Comparison of ENCODE assay signal across 8 cellular contexts in the genomic region with DNA sequence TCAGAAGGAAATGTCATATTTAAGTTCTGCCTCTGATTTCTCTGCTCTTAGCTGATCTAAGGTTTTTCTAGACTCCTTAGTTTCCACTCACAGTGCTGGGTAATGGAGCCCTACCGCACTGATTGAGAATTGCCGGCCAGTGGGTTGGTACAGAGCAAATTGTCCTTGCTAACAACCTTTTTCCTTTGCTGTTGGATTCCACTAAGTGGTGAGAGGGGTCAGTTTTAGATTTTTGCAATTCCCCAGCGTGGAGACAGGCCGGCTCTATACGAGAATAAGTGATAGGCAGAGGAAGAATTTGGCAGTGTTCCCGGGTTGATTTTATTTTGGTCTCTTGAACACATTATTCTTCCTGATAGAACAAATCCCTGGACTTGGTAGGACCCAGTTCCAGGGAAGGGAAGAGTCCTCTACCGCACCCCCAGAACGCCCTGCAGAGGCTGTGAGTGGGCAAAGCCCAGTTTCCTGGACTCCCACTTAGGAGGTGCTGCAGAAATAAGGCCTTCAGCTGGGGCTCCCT. TPM values are rescaled to one million over a fixed set of nuclear protein-coding genes. Genes with fewer than 3 reads are reported as not detected.
DNase-seq lines count a peak whose midpoint lies in the region; ATAC-seq, FAIRE-seq and TF ChIP-seq lines count a peak whose summit lies in the region.

No MANE protein-coding gene starts in this region.

- H3K27me3 Mint-ChIP-seq in astrocyte (ENCODE audit: low read depth, unreplicated experiment), result peaks cover 5% of the 10 kb centered on the region

- peaks cover 24% of the 10 kb centered on the region for H3K4me1 ChIP-seq in astrocyte (ENCODE audit: insufficient read depth, low read length)

- H3K4me3 Mint-ChIP-seq in astrocyte (ENCODE audit: unreplicated experiment), result peak overlapping the region; percentile 83

- H3K4me3 ChIP-seq in astrocyte (ENCODE audit: insufficient read depth, low read depth, low read length), result peak overlapping the region; percentile 93

- TF ChIP-seq CTCF in astrocyte (IDR thresholded peaks at IDR 0.05; ENCODE audit: insufficient read depth, low read depth, low read length), result peak; percentile 7

- H3K27ac Mint-ChIP-seq in astrocyte (ENCODE audit: unreplicated experiment), result peak overlapping the region; percentile 73

- peaks cover 2% of the 10 kb centered on the region for H3K9me3 Mint-ChIP-seq in astrocyte (ENCODE audit: unreplicated experiment)

- no peaks in the 10 kb centered on the region for H3K36me3 ChIP-seq in astrocyte (ENCODE audit: insufficient read depth, low read length)

- H3K79me2 ChIP-seq in astrocyte (ENCODE audit: insufficient read depth, low read length), result peaks cover 36% of the 10 kb centered on the region

- peak overlapping the region; percentile 91 for H3K9ac ChIP-seq in astrocyte (ENCODE audit: low read length)

- H3K27ac ChIP-seq in astrocyte (ENCODE audit: low read depth, low read length), result peak overlapping the region; percentile 83

- no peak for ATAC-seq in HG03354 (IDR thresholded peaks at IDR 0.05; ENCODE audit: poor library complexity, severe bottlenecking, unreplicated experiment)

- FAIRE-seq in astrocyte (lab: Jason Lieb, UNC) (no peak), GM12892 (lab: Jason Lieb, UNC) (no peak)

- no peaks in the 10 kb centered on the region for H3K9me3 ChIP-seq in astrocyte (ENCODE audit: insufficient read depth, low read depth, low read length)

- H2AFZ ChIP-seq in astrocyte (ENCODE audit: low read depth, low read length), result peak overlapping the region; percentile 68

- no peak for TF ChIP-seq POLR2A in GM12892 (IDR thresholded peaks at IDR 0.05; ENCODE audit: low read depth, low read length)

- H3K4me2 ChIP-seq in astrocyte (ENCODE audit: low read length), result peak overlapping the region; percentile 86

- DNase-seq in NCI-H1105 treated with DMSO at 0.1 percent for 48 hours (lab: John Stamatoyannopoulos, UW) (peak; percentile 32), NCI-H1105 (lab: John Stamatoyannopoulos, UW) (no peak), astrocyte (ENCODE audit: low read depth) (peak; percentile 81), iPS-NIHi11 (ENCODE audit: low spot score) (peak; percentile 25), superior temporal gyrus (ENCODE audit: extremely low spot score) (peak; percentile 49), GM12892 (ENCODE audit: insufficient read length) (no peak)
- no peak for DNase-seq in activated CD4-positive, alpha-beta T cell treated with anti-CD3 and anti-CD28 coated beads for 1 hour

- H3K4me1 Mint-ChIP-seq in astrocyte (ENCODE audit: low read depth, unreplicated experiment), result peaks cover 11% of the 10 kb centered on the region

- H3K27me3 ChIP-seq in astrocyte (ENCODE audit: insufficient read depth, low read length), result no peaks in the 10 kb centered on the region

- peaks cover 4% of the 10 kb centered on the region for H4K20me1 ChIP-seq in astrocyte (ENCODE audit: insufficient read depth, low read length)

- no peaks in the 10 kb centered on the region for H3K36me3 Mint-ChIP-seq in astrocyte (ENCODE audit: low read depth, unreplicated experiment)

RNA-seq across cellular contexts. Expression of a gene that starts 2.9 kb away (rescaled TPM):
- 59.4 and 73.5 TPM in 2 replicates for total RNA-seq in astrocyte
- not detected for polyA plus RNA-seq in GM12892 (2012; ENCODE audit: missing spikeins)

Comparison
In these comparisons a context has a peak if more than half of its experiments do, and no peak if none do; other contexts are left out.
1. DNase-seq: peak in NCI-H1105 treated with DMSO at 0.1 percent for 48 hours (single experiment), astrocyte (single experiment), iPS-NIHi11 (single experiment) and superior temporal gyrus (single experiment); none in NCI-H1105 (single experiment), GM12892 (single experiment) and activated CD4-positive, alpha-beta T cell treated with anti-CD3 and anti-CD28 coated beads for 1 hour (single experiment).